ENCODE assay signal across 9 cellular contexts in genomic region chr15:63052961-63053698, GRCh38. TPM values are rescaled to one million over a fixed set of nuclear protein-coding genes. Genes with fewer than 3 reads are reported as not detected.
A peak's percentile ranks its signal among the peaks of the same experiment; 100 is the strongest.
DNase-seq lines count a peak whose midpoint lies in the region; ATAC-seq and TF ChIP-seq lines count a peak whose summit lies in the region.
"Had no signal": no experiment of that assay in that cellular context is flagged by ENCODE, and none has a peak within 500 bp of the region (broad histone marks: within the 10 kb centered on the region; RNA-seq: fewer than 3 reads in every experiment).

No MANE protein-coding gene starts in this region.

- ATAC-seq in HG03097 (IDR thresholded peaks at IDR 0.05; ENCODE audit: low FRiP score, unreplicated experiment) (no peak), HG02885 (IDR thresholded peaks at IDR 0.05; ENCODE audit: poor library complexity, unreplicated experiment) (no peak), GM21825 (IDR thresholded peaks at IDR 0.05; ENCODE audit: unreplicated experiment) (no peak)

- H3K36me3 ChIP-seq in fibroblast of lung (ENCODE audit: control insufficient read depth, insufficient read depth, low read length): peaks cover 5% of the 10 kb centered on the region
- H3K36me3 ChIP-seq in muscle layer of duodenum (ENCODE audit: control insufficient read depth in 1 of 2, insufficient read depth in 2 of 2, low read length in 2 of 2): peaks cover 24 to 27% of the 10 kb centered on the region in 2 donors

- peaks cover 65% of the 10 kb centered on the region for H3K79me2 ChIP-seq in fibroblast of lung (ENCODE audit: control insufficient read depth, insufficient read depth, low read length)

- peak overlapping the region; percentile 60 for H3K4me2 ChIP-seq in fibroblast of lung (ENCODE audit: extremely low read depth, insufficient read depth, low read length)

- H3K9me3 ChIP-seq in fibroblast of lung (ENCODE audit: control insufficient read depth, insufficient read depth, low read depth, low read length) (no peaks in the 10 kb centered on the region), muscle layer of duodenum (ENCODE audit: control insufficient read depth in 1 of 2, low read length in 2 of 2) (no peaks in the 10 kb centered on the region)

- DNase-seq in NCI-H82 (lab: John Stamatoyannopoulos, UW) (peak; percentile 70), fibroblast of lung (ENCODE audit: low read depth in 2 of 2) (peak; percentile 55 to 79), NCI-H1092 treated with DMSO at 0.1 percent for 48 hours (lab: John Stamatoyannopoulos, UW) (no peak)
- DNase-seq: NCI-H510A had no signal

- no peak overlapping the region for H3K9ac ChIP-seq in fibroblast of lung (ENCODE audit: insufficient read depth, low read length)

- no peaks in the 10 kb centered on the region for H4K20me1 ChIP-seq in fibroblast of lung (ENCODE audit: control insufficient read depth, extremely low read depth, insufficient read depth, low read length)

- H3K4me1 ChIP-seq in fibroblast of lung (ENCODE audit: control insufficient read depth, extremely low read depth, insufficient read depth, low read length) (peaks cover 47% of the 10 kb centered on the region), muscle layer of duodenum (ENCODE audit: control insufficient read depth in 1 of 2, insufficient read depth in 2 of 2, low read length in 2 of 2) (peaks cover 32 to 74% of the 10 kb centered on the region in 2 donors)

- H3K4me3 ChIP-seq in fibroblast of lung (replicated peaks in 1 of 4; ENCODE audit: control extremely low read depth in 1 of 4, insufficient read depth in 1 of 4, low read depth in 3 of 4, low read length in 4 of 4) (peak overlapping the region in 1 of 4 experiments; percentile 7), muscle layer of duodenum (ENCODE audit: low read depth in 1 of 2, low read length in 2 of 2) (no peak overlapping the region)

- no peaks in the 10 kb centered on the region for H3K27me3 ChIP-seq in fibroblast of lung (ENCODE audit: control insufficient read depth, insufficient read depth, low read length)
- H3K27me3 ChIP-seq in muscle layer of duodenum (ENCODE audit: low read depth, low read length): no peaks in the 10 kb centered on the region

- no peak for TF ChIP-seq CTCF in 22Rv1 (IDR thresholded peaks at IDR 0.05)
- TF ChIP-seq CTCF in fibroblast of lung (conservative IDR thresholded peaks at IDR 0.05 in 1 of 2, IDR thresholded peaks at IDR 0.05 in 1 of 2; ENCODE audit: low read depth in 1 of 2, low read length in 2 of 2): no peak

- H3K27ac ChIP-seq in 22Rv1 (peak overlapping the region; percentile 88), fibroblast of lung (ENCODE audit: insufficient read depth, low read length) (peak overlapping the region; percentile 52), muscle layer of duodenum (ENCODE audit: low read length) (peak overlapping the region; percentile 78)

- no peak overlapping the region for H2AFZ ChIP-seq in fibroblast of lung (ENCODE audit: low read length)

RNA-seq across cellular contexts. Expression of gene TPM1, which starts 10.6 kb away (rescaled TPM):
- 224 and 279 TPM in 2 replicates for total RNA-seq in fibroblast of lung
- polyA plus RNA-seq in fibroblast of lung: 515 and 1,732 TPM in 2 replicates
- 351 and 1,059 TPM in 2 replicates for polyA plus RNA-seq in fibroblast of lung (2012)
- polyA minus RNA-seq in fibroblast of lung (ENCODE audit: low replicate concordance): 61.4 and 196 TPM in 2 replicates
